In the genomic region with DNA sequence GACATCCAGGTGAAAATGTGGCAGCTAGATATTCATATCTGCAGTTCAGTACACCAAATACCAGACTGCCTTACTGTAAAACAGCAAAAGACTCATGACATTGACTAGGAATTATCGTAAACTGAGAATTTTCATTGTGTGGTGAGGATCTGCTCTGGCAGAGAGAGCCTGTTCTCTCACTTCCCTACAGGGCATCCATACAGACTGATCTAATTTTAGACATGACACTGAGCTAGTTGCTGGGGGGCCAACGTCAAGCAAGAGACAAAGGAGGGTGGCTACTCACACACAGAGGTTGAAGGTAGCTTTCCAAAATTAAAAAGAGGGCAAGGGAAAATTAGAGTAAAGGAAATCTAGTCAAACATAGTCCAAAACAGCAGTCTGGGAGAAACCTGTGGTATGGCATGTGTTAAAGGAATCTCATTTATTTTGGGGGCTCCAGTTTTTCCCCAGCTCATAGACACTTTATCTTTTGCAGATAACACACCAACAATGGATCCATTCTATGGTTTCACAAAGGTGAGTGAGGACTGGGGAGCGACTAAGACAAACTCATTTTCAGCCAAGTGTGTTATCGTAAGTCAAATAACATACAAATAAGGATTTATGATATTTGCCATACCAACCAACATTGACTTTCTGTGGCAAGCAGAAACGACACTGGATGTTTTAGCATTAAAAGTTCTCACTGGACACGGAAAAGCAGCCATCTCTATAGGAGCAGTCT, we compare ENCODE assay signal across 30 cellular contexts. TPM values are rescaled to one million over a fixed set of nuclear protein-coding genes. Genes with fewer than 3 reads are reported as not detected.
DNase-seq lines count a peak whose midpoint lies in the region; ATAC-seq and TF ChIP-seq lines count a peak whose summit lies in the region.
"Had no signal": no experiment of that assay in that cellular context is flagged by ENCODE, and none has a peak within 500 bp of the region (broad histone marks: within the 10 kb centered on the region; RNA-seq: fewer than 3 reads in every experiment).

No MANE protein-coding gene starts in this region.

- intact Hi-C loops in heart right ventricle (cut with DNase I): no loop called here
- intact Hi-C loops in body of pancreas (cut with DNase I): no loop called here
- intact Hi-C loops in stomach (cut with DNase I; ENCODE audit: low total_unique reads): no loop called here
- intact Hi-C loops in spleen (cut with DNase I; ENCODE audit: low total_unique reads): no loop called here

- no peak for TF ChIP-seq CTCF in heart right ventricle (IDR thresholded peaks at IDR 0.05)
- no peak for TF ChIP-seq CTCF in right atrium auricular region (IDR thresholded peaks at IDR 0.05)
- no peak for TF ChIP-seq CTCF in body of pancreas (IDR thresholded peaks at IDR 0.05)
- no peak for TF ChIP-seq CTCF in hepatocyte (IDR thresholded peaks at IDR 0.05; ENCODE audit: poor library complexity)
- TF ChIP-seq CTCF in stomach (IDR thresholded peaks at IDR 0.05): no peak
- TF ChIP-seq CTCF in spleen (IDR thresholded peaks at IDR 0.05 in 8 of 11, conservative IDR thresholded peaks at IDR 0.05 in 3 of 11): no peak

- peaks cover 5 to 68% (median 58%) of the 10 kb centered on the region in 9 donors for H3K4me1 ChIP-seq in heart right ventricle
- H3K4me1 ChIP-seq in right atrium auricular region: peaks cover 0 to 53% of the 10 kb centered on the region in 2 donors
- H3K4me1 ChIP-seq in body of pancreas: peaks cover 26% of the 10 kb centered on the region
- H3K4me1 ChIP-seq in hepatocyte (ENCODE audit: insufficient read depth): peaks cover 53% of the 10 kb centered on the region
- peaks cover 29 to 63% (median 44%) of the 10 kb centered on the region in 4 donors for H3K4me1 ChIP-seq in stomach
- H3K4me1 ChIP-seq in spleen: no peaks in the 10 kb centered on the region

- ATAC-seq in heart right ventricle (peak in 7 of 8 donors; percentile 50 to 83 (median 67)), body of pancreas (peak; percentile 30), GM21390 (IDR thresholded peaks at IDR 0.05; ENCODE audit: unreplicated experiment) (no peak)
- ATAC-seq: CD8-positive, alpha-beta T cell; naive thymus-derived CD4-positive, alpha-beta T cell; upper lobe of right lung had no signal

- peak overlapping the region; percentile 56 for H3K4me2 ChIP-seq in hepatocyte

- H3K27me3 ChIP-seq in heart right ventricle (no peaks in the 10 kb centered on the region), right atrium auricular region (no peaks in the 10 kb centered on the region), body of pancreas (no peaks in the 10 kb centered on the region), hepatocyte (no peaks in the 10 kb centered on the region), stomach (no peaks in the 10 kb centered on the region), spleen (replicated peaks in 1 of 7) (no peaks in the 10 kb centered on the region)
- H3K27me3 ChIP-seq: upper lobe of right lung had no signal

- TF ChIP-seq EP300 in stomach (IDR thresholded peaks at IDR 0.05): no peak

- no peak for TF ChIP-seq POLR2A in body of pancreas (IDR thresholded peaks at IDR 0.05)
- TF ChIP-seq POLR2A in stomach (IDR thresholded peaks at IDR 0.05): no peak
- no peak for TF ChIP-seq POLR2A in spleen (IDR thresholded peaks at IDR 0.05)

- H3K36me3 ChIP-seq in heart right ventricle (no peaks in the 10 kb centered on the region), right atrium auricular region (no peaks in the 10 kb centered on the region), body of pancreas (replicated peaks in 1 of 2; ENCODE audit: insufficient read depth in 1 of 2, low read depth in 2 of 2) (no peaks in the 10 kb centered on the region), hepatocyte (replicated peaks; ENCODE audit: insufficient read depth, low read depth) (no peaks in the 10 kb centered on the region), stomach (no peaks in the 10 kb centered on the region), spleen (no peaks in the 10 kb centered on the region)
- H3K36me3 ChIP-seq: upper lobe of right lung had no signal

- 56 to 69% methylated on average over 6 of the region's 6 CpGs for WGBS in heart right ventricle, 2 donors
- 23 to 27% methylated on average over 6 of the region's 6 CpGs for WGBS in body of pancreas, 2 donors
- WGBS in hepatocyte (ENCODE audit: low lambda C conversion rate, missing lambda C conversion rate): 61% methylated on average over 6 of the region's 6 CpGs
- WGBS in stomach, 5 donors: 31 to 58% (median 44%) methylated on average over 6 of the region's 6 CpGs
- WGBS in spleen, 5 donors: 77 to 80% (median 80%) methylated on average over 6 of the region's 6 CpGs

- no peaks in the 10 kb centered on the region for H3K9me3 ChIP-seq in heart right ventricle
- no peaks in the 10 kb centered on the region for H3K9me3 ChIP-seq in right atrium auricular region
- no peaks in the 10 kb centered on the region for H3K9me3 ChIP-seq in body of pancreas
- no peaks in the 10 kb centered on the region for H3K9me3 ChIP-seq in hepatocyte (ENCODE audit: low read depth)
- H3K9me3 ChIP-seq in stomach: no peaks in the 10 kb centered on the region
- no peaks in the 10 kb centered on the region for H3K9me3 ChIP-seq in spleen
- H3K9me3 ChIP-seq: upper lobe of right lung had no signal

- peak in 1 of 2 donors; percentile 15 for DNase-seq in heart right ventricle
- DNase-seq in right atrium auricular region (ENCODE audit: low spot score): no peak
- no peak for DNase-seq in body of pancreas
- DNase-seq in hepatocyte (ENCODE audit: low spot score): no peak
- no peak for DNase-seq in stomach
- no peak for DNase-seq in NCI-H524 treated with DMSO at 0.1 percent for 48 hours (lab: John Stamatoyannopoulos, UW)
- no peak for DNase-seq in spleen
- DNase-seq: activated CD4-positive, alpha-beta T cell treated with anti-CD3 and anti-CD28 coated beads, Interleukin-2, amount 50 U/mL, for 1 hour; activated naive CD4-positive, alpha-beta T cell; activated T-cell treated with anti-CD3 and anti-CD28 coated beads, Interleukin-2, amount 50 U/mL, for 48 hours; CD8-positive, alpha-beta T cell; DMS 273 treated with DMSO at 0.1 percent for 48 hours; effector CD4-positive, alpha-beta T cell; EL; erythroblast; GM23248; HFFc6; hippocampal formation; immature natural killer cell; naive thymus-derived CD4-positive, alpha-beta T cell; NCI-H2029; nucleus accumbens; OCI-M1; retina; stimulated activated CD4-positive, alpha-beta T cell treated with anti-CD3 and anti-CD28 coated beads, Interleukin-12 subunit alpha, Interleukin-12 subunit beta, amount 100 ng/mL, for 4 hours; stimulated activated CD4-positive, alpha-beta T cell treated with anti-CD3 and anti-CD28 coated beads, Interleukin-4, amount 100 ng/mL, for 1 hour; T1000; upper lobe of right lung had no signal

- no peak overlapping the region for H2AFZ ChIP-seq in hepatocyte
- H2AFZ ChIP-seq: GM23248 had no signal

- H3K9me2 ChIP-seq in hepatocyte (replicated peaks; ENCODE audit: insufficient read depth): no peaks in the 10 kb centered on the region

- peaks cover 83% of the 10 kb centered on the region for H3K79me2 ChIP-seq in hepatocyte

- no peaks in the 10 kb centered on the region for H4K20me1 ChIP-seq in hepatocyte (ENCODE audit: insufficient read depth, poor library complexity, severe bottlenecking)

- H3K4me3 ChIP-seq in heart right ventricle (no peak overlapping the region), right atrium auricular region (no peak overlapping the region), body of pancreas (no peak overlapping the region), hepatocyte (no peak overlapping the region), stomach (no peak overlapping the region), spleen (no peak overlapping the region)
- H3K4me3 ChIP-seq: GM23248, upper lobe of right lung had no signal

- peak overlapping the region in 8 of 10 donors; percentile 45 to 88 (median 75) for H3K27ac ChIP-seq in heart right ventricle
- peak overlapping the region in 1 of 2 donors; percentile 62 for H3K27ac ChIP-seq in right atrium auricular region
- peak overlapping the region in 1 of 4 donors; percentile 20 for H3K27ac ChIP-seq in body of pancreas
- peak overlapping the region; percentile 73 for H3K27ac ChIP-seq in hepatocyte
- peak overlapping the region in 3 of 5 donors; percentile 1 to 43 (median 18) for H3K27ac ChIP-seq in stomach
- no peak overlapping the region for H3K27ac ChIP-seq in spleen
- H3K27ac ChIP-seq: upper lobe of right lung had no signal

RNA-seq across cellular contexts. Expression of a gene that starts 36.6 kb away (rescaled TPM):
- total RNA-seq in heart right ventricle (10 to 100 TPM; 35.5 to 97.4 (median 75.5) TPM), right atrium auricular region (10 to 100 TPM; 34.3 to 41.6 TPM), body of pancreas (1 to 10 TPM; 5.2 to 7.3 TPM), hepatocyte (58.0 and 58.3 TPM in 2 replicates), stomach (10 to 100 TPM; 23.2 to 44.6 (median 36.1) TPM), spleen (10 to 100 TPM in 3 of 7 donors, 1 to 10 TPM in 4; 5.8 to 14.0 (median 9.9) TPM)
- polyA plus RNA-seq in heart right ventricle (10 to 100 TPM in 1 of 2 donors, 1 to 10 TPM in 1; 5.0 to 14.9 TPM), hepatocyte (39.0 and 43.7 TPM in 2 replicates), stomach (1 to 10 TPM; 1.8 to 3.0 (median 2.3) TPM), spleen (under 1 TPM; 0.39 to 0.99 (median 0.46) TPM)
- total RNA-seq: CD8-positive, alpha-beta T cell had no signal
- polyA plus RNA-seq: IgD-negative memory B cell had no signal

Comparison
In these comparisons a context has a peak if more than half of its experiments do, and no peak if none do; other contexts are left out.
1. H3K27ac ChIP-seq: peak in heart right ventricle (8 of 10), hepatocyte (single experiment) and stomach (3 of 5); none in spleen (0 of 8).